ENCODE assay signal across 8 cellular contexts in the genomic region with DNA sequence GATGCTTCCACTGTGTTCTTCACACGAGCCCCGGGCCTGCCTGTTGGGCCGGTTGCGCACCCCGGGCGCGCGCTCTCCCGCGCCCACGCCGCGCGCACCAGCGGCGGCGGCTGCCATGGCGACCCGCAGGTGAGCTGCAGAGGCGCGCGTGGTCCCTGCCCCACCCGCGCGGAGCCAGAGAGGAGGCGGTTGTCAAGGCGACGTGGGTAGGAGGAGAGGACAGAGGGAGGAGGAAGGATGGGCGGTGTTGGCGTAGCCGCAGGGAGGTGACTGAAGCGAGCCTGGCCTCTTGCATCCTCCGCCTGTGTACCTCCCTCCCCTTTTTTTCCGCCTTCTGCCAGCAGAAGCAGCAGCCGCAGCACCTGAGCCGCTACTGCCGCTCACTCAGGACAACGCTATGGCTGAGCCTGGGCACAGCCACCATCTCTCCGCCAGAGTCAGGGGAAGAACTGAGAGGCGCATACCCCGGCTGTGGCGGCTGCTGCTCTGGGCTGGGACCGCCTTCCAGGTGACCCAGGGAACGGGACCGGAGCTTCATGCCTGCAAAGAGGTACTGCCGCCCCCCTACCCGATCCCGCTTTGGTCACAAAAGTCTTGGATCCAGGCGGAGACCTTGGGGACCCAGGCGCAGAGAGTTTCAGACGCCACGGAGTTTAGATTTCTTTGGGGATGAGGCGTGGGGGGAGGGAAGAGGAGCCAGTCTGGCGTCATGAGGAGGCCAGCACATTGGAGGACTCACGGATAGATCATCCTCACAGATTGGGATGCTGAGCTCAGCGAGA. TPM values are rescaled to one million over a fixed set of nuclear protein-coding genes. Genes with fewer than 3 reads are reported as not detected.
DNase-seq lines count a peak whose midpoint lies in the region; ATAC-seq, FAIRE-seq and TF ChIP-seq lines count a peak whose summit lies in the region.

A gene with protein sequence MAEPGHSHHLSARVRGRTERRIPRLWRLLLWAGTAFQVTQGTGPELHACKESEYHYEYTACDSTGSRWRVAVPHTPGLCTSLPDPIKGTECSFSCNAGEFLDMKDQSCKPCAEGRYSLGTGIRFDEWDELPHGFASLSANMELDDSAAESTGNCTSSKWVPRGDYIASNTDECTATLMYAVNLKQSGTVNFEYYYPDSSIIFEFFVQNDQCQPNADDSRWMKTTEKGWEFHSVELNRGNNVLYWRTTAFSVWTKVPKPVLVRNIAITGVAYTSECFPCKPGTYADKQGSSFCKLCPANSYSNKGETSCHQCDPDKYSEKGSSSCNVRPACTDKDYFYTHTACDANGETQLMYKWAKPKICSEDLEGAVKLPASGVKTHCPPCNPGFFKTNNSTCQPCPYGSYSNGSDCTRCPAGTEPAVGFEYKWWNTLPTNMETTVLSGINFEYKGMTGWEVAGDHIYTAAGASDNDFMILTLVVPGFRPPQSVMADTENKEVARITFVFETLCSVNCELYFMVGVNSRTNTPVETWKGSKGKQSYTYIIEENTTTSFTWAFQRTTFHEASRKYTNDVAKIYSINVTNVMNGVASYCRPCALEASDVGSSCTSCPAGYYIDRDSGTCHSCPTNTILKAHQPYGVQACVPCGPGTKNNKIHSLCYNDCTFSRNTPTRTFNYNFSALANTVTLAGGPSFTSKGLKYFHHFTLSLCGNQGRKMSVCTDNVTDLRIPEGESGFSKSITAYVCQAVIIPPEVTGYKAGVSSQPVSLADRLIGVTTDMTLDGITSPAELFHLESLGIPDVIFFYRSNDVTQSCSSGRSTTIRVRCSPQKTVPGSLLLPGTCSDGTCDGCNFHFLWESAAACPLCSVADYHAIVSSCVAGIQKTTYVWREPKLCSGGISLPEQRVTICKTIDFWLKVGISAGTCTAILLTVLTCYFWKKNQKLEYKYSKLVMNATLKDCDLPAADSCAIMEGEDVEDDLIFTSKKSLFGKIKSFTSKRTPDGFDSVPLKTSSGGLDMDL (plus strand): TSS at position 329 of the 782 bp plus-strand sequence. CDS start 69 bp downstream, at position 398.

- peaks cover 48% of the 10 kb centered on the region for H3K27me3 ChIP-seq in DND-41 (ENCODE audit: insufficient read depth, low read length, poor library complexity)
- peaks cover 27% of the 10 kb centered on the region for H3K27me3 ChIP-seq in fibroblast of lung (ENCODE audit: control insufficient read depth, insufficient read depth, low read length)

- H3K36me3 Mint-ChIP-seq in neural crest cell (ENCODE audit: low read depth), result no peaks in the 10 kb centered on the region
- H3K36me3 Mint-ChIP-seq in stimulated activated naive CD8-positive, alpha-beta T cell treated with anti-CD3 and anti-CD28 coated beads, Interleukin-15, Interleukin-2, amounts not matched to agents 100 ng/mL and 50 ng/mL, for 24 hours (ENCODE audit: low read depth), result no peaks in the 10 kb centered on the region

- no peaks in the 10 kb centered on the region for H3K79me2 ChIP-seq in DND-41 (ENCODE audit: insufficient read depth, low read length)
- no peaks in the 10 kb centered on the region for H3K79me2 ChIP-seq in fibroblast of lung (ENCODE audit: control insufficient read depth, insufficient read depth, low read length)

- no peaks in the 10 kb centered on the region for H3K9me3 Mint-ChIP-seq in neural crest cell
- H3K9me3 Mint-ChIP-seq in stimulated activated naive CD8-positive, alpha-beta T cell treated with anti-CD3 and anti-CD28 coated beads, Interleukin-15, Interleukin-2, amounts not matched to agents 100 ng/mL and 50 ng/mL, for 24 hours, result no peaks in the 10 kb centered on the region

- no peak within 1 kb of the TSS for H3K27ac Mint-ChIP-seq in neural crest cell (ENCODE audit: unreplicated experiment)
- peak within 1 kb of the TSS; percentile 77 for H3K27ac Mint-ChIP-seq in stimulated activated naive CD8-positive, alpha-beta T cell treated with anti-CD3 and anti-CD28 coated beads, Interleukin-15, Interleukin-2, amounts not matched to agents 100 ng/mL and 50 ng/mL, for 24 hours

- ATAC-seq in DND-41 (ENCODE audit: insufficient read depth, low read depth) (no peak), HG02763 (IDR thresholded peaks at IDR 0.05; ENCODE audit: unreplicated experiment) (peak; percentile 46)

- no peaks in the 10 kb centered on the region for H3K36me3 ChIP-seq in DND-41 (ENCODE audit: insufficient read depth, low read length)
- H3K36me3 ChIP-seq in fibroblast of lung (ENCODE audit: control insufficient read depth, insufficient read depth, low read length), result no peaks in the 10 kb centered on the region

- H2AFZ ChIP-seq in DND-41 (ENCODE audit: low read depth, low read length) (no peak within 1 kb of the TSS), fibroblast of lung (ENCODE audit: low read length) (peak within 1 kb of the TSS; percentile 64)

- no peak for TF ChIP-seq CTCF in DND-41 (IDR thresholded peaks at IDR 0.05; ENCODE audit: borderline replicate concordance, extremely low read depth, low read length, poor library complexity, severe bottlenecking)
- no peak for TF ChIP-seq CTCF in fibroblast of lung (conservative IDR thresholded peaks at IDR 0.05 in 1 of 2, IDR thresholded peaks at IDR 0.05 in 1 of 2; ENCODE audit: low read depth in 1 of 2, low read length in 2 of 2)
- TF ChIP-seq CTCF in neural crest cell (conservative IDR thresholded peaks at IDR 0.05), result no peak

- H3K9me3 ChIP-seq in DND-41 (ENCODE audit: insufficient read depth, low read length, severe bottlenecking) (no peaks in the 10 kb centered on the region), fibroblast of lung (ENCODE audit: control insufficient read depth, insufficient read depth, low read depth, low read length) (no peaks in the 10 kb centered on the region)

- peaks cover 80% of the 10 kb centered on the region for H3K27me3 Mint-ChIP-seq in neural crest cell (ENCODE audit: low read depth)
- H3K27me3 Mint-ChIP-seq in stimulated activated naive CD8-positive, alpha-beta T cell treated with anti-CD3 and anti-CD28 coated beads, Interleukin-15, Interleukin-2, amounts not matched to agents 100 ng/mL and 50 ng/mL, for 24 hours, result peaks cover 17% of the 10 kb centered on the region

- H4K20me1 ChIP-seq in DND-41 (ENCODE audit: insufficient read depth, low read length), result no peaks in the 10 kb centered on the region; the same call in 1 of the 2 replicates
- no peaks in the 10 kb centered on the region for H4K20me1 ChIP-seq in fibroblast of lung (ENCODE audit: control insufficient read depth, extremely low read depth, insufficient read depth, low read length)

- peaks cover 22% of the 10 kb centered on the region for H3K4me1 Mint-ChIP-seq in neural crest cell
- peaks cover 60% of the 10 kb centered on the region for H3K4me1 Mint-ChIP-seq in stimulated activated naive CD8-positive, alpha-beta T cell treated with anti-CD3 and anti-CD28 coated beads, Interleukin-15, Interleukin-2, amounts not matched to agents 100 ng/mL and 50 ng/mL, for 24 hours (ENCODE audit: low read depth)

- no peak within 1 kb of the TSS for H3K27ac ChIP-seq in DND-41 (ENCODE audit: low read length)
- H3K27ac ChIP-seq in fibroblast of lung (ENCODE audit: insufficient read depth, low read length), result no peak within 1 kb of the TSS

- peak; percentile 12 for DNase-seq in DND-41
- DNase-seq in NCI-H69 (lab: John Stamatoyannopoulos, UW), result peak; percentile 96
- peak; percentile 80 to 83 for DNase-seq in activated T-cell treated with anti-CD3 and anti-CD28 coated beads, Interleukin-2, amount 50 U/mL, for 48 hours
- DNase-seq in fibroblast of lung (ENCODE audit: low read depth in 2 of 2), result peak in 1 of 2 donors; percentile 31
- DNase-seq in neural crest cell (ENCODE audit: low read depth, low spot score), result peak; percentile 34
- no peak for DNase-seq in urothelium cell line (ENCODE audit: low spot score)

- H3K4me1 ChIP-seq in DND-41 (ENCODE audit: insufficient read depth, low read length) (peaks cover 10% of the 10 kb centered on the region), fibroblast of lung (ENCODE audit: control insufficient read depth, extremely low read depth, insufficient read depth, low read length) (peaks cover 2% of the 10 kb centered on the region)

- H3K9ac ChIP-seq in DND-41 (ENCODE audit: low read depth, low read length), result no peak within 1 kb of the TSS
- no peak within 1 kb of the TSS for H3K9ac ChIP-seq in fibroblast of lung (ENCODE audit: insufficient read depth, low read length)

- no peak for FAIRE-seq in urothelium cell line (lab: Jason Lieb, UNC)

- H3K4me3 Mint-ChIP-seq in neural crest cell, result peak within 1 kb of the TSS; percentile 82
- peak within 1 kb of the TSS; percentile 81 for H3K4me3 Mint-ChIP-seq in stimulated activated naive CD8-positive, alpha-beta T cell treated with anti-CD3 and anti-CD28 coated beads, Interleukin-15, Interleukin-2, amounts not matched to agents 100 ng/mL and 50 ng/mL, for 24 hours

- H3K4me2 ChIP-seq in DND-41 (ENCODE audit: insufficient read depth, low read length) (peak within 1 kb of the TSS; percentile 51; the same call in 1 of the 2 replicates), fibroblast of lung (ENCODE audit: extremely low read depth, insufficient read depth, low read length) (peak within 1 kb of the TSS; percentile 85)

- H3K4me3 ChIP-seq in DND-41 (ENCODE audit: low read depth in 1 of 2, low read length in 2 of 2), result no peak within 1 kb of the TSS
- H3K4me3 ChIP-seq in fibroblast of lung (replicated peaks in 1 of 4; ENCODE audit: control extremely low read depth in 1 of 4, insufficient read depth in 1 of 4, low read depth in 3 of 4, low read length in 4 of 4), result peak within 1 kb of the TSS in 3 of 4 experiments; percentile 8 to 32 (median 12)

RNA-seq across cellular contexts. Expression of the gene that starts here (rescaled TPM):
- 0.17 and 0.26 TPM in 2 replicates for total RNA-seq in fibroblast of lung
- polyA plus RNA-seq in fibroblast of lung, result 0.30 and 0.76 TPM in 2 replicates
- 0.22 and 0.51 TPM in 2 replicates for polyA plus RNA-seq in fibroblast of lung (2012)
- polyA minus RNA-seq in fibroblast of lung (ENCODE audit: low replicate concordance), result 1.1 TPM in 1 of 2 replicates, not detected in the other
- 0.64 and 0.70 TPM in 2 replicates for total RNA-seq in neural crest cell

Comparison
In these comparisons a context has a peak if more than half of its experiments do, and no peak if none do; other contexts are left out.
1. Peak in DNase-seq in neural crest cell; RNA of the gene not detected or under 1 TPM.
2. H3K4me3 ChIP-seq: peak in fibroblast of lung (3 of 4); none in DND-41 (0 of 2).